Comparison of ENCODE assay signal across 19 cellular contexts in the genomic region with DNA sequence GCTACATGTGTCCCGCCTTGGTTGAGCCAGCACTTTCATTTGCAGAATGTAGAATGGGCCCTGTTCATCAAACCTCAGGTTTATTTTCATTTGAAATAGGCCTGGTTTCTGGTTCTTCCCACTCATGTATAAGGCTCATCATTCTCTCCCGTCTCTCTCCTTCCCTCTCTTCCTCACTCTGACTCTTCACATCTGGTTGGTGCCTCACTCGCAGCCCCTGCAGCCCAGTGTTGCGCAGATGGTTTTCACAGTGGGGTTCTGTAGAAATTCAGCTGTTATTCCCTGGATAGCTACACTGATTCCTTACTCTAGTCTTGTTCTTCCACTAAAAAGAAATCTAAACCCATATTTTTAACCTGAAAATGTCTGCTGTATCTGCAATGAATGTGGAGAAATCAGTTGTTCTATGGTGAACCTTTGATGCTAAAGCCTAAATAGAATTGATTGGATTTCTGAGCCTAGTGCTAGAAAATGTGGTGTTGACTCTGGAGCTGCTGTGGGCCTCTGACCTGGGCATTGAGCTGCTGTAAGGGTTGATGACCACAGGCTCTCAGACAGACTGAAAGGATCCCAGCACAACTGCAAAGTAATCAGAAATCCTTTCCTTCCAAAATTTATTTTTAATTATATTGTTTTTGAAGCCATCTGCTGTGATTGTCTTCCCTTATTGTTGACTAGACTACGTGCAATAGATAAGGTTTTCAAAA.
DNase-seq lines count a peak whose midpoint lies in the region; ATAC-seq and TF ChIP-seq lines count a peak whose summit lies in the region.
"Had no signal": no experiment of that assay in that cellular context is flagged by ENCODE, and none has a peak within 500 bp of the region (broad histone marks: within the 10 kb centered on the region; RNA-seq: fewer than 3 reads in every experiment).

No MANE protein-coding gene starts in this region.

- peak overlapping the region; percentile 0 for H3K27ac Mint-ChIP-seq in activated T-cell treated with anti-CD3 and anti-CD28 coated beads, Interleukin-2, amount 50 U/mL, for 24 hours
- H3K27ac Mint-ChIP-seq in WTC11 (peak overlapping the region; percentile 48; the same call in 1 of the 2 replicates), glutamatergic neuron (ENCODE audit: unreplicated experiment) (peak overlapping the region; percentile 4)
- peak overlapping the region in 2 of 8 donors; percentile 17 to 89 for H3K27ac Mint-ChIP-seq in CD8-positive, alpha-beta memory T cell

- TF ChIP-seq CTCF in WTC11 (IDR thresholded peaks at IDR 0.05), result no peak
- no peak for TF ChIP-seq CTCF in glutamatergic neuron (IDR thresholded peaks at IDR 0.05; ENCODE audit: partially characterized antibody, unreplicated experiment)

- H3K4me3 Mint-ChIP-seq in activated T-cell treated with anti-CD3 and anti-CD28 coated beads, Interleukin-2, amount 50 U/mL, for 24 hours, result no peak overlapping the region
- H3K4me3 Mint-ChIP-seq in WTC11 (no peak overlapping the region), glutamatergic neuron (ENCODE audit: unreplicated experiment) (no peak overlapping the region)
- H3K4me3 Mint-ChIP-seq in CD8-positive, alpha-beta memory T cell, result no peak overlapping the region
- H3K4me3 Mint-ChIP-seq: CD14-positive monocyte had no signal

- no peaks in the 10 kb centered on the region for H3K36me3 ChIP-seq in CD8-positive, alpha-beta memory T cell (ENCODE audit: insufficient read depth, low read length)
- H3K36me3 ChIP-seq: MG63 had no signal

- CTCF ChIA-PET in WTC11 (lab: Charles Lee), result interaction anchor here (0.5 to 2.3 kb wide), 3 partner anchors 11 to 180 kb away, joined by 4 to 15 read pairs (median 9); no protein-coding TSS in a partner anchor
- CTCF ChIA-PET in CD8-positive, alpha-beta memory T cell (lab: Charles Lee), result interaction anchor here (0.6 kb wide), 1 partner anchor 267 kb away, joined by 3 read pairs; no protein-coding TSS in a partner anchor

- ATAC-seq in WTC11 (peak; percentile 61), GM18873 (IDR thresholded peaks at IDR 0.05; ENCODE audit: low FRiP score, unreplicated experiment) (no peak)
- no peak for ATAC-seq in activated CD4-positive, CD25-positive, alpha-beta regulatory T cell treated with anti-CD3 and anti-CD28 coated beads, Interleukin-2, amount 50 U/mL, for 24 hours

- no peaks in the 10 kb centered on the region for H3K4me1 ChIP-seq in CD8-positive, alpha-beta memory T cell (ENCODE audit: insufficient read depth, low read length)

- no peak overlapping the region for H3K4me3 ChIP-seq in CD8-positive, alpha-beta memory T cell (ENCODE audit: low read length)
- H3K4me3 ChIP-seq: MG63 had no signal

- POLR2A ChIA-PET in WTC11 (lab: Charles Lee), result interaction anchor here (0.7 kb wide), 2 partner anchors 154 to 361 kb away, joined by 4 read pairs; no protein-coding TSS in a partner anchor
- POLR2A ChIA-PET in CD8-positive, alpha-beta memory T cell (lab: Charles Lee), result no interaction called here

- H3K27me3 Mint-ChIP-seq in activated T-cell treated with anti-CD3 and anti-CD28 coated beads, Interleukin-2, amount 50 U/mL, for 24 hours, result no peaks in the 10 kb centered on the region
- H3K27me3 Mint-ChIP-seq in WTC11 (ENCODE audit: low read depth), result no peaks in the 10 kb centered on the region
- H3K27me3 Mint-ChIP-seq in glutamatergic neuron (ENCODE audit: unreplicated experiment), result peaks cover 2% of the 10 kb centered on the region
- peaks cover 0 to 4% of the 10 kb centered on the region in 2 donors for H3K27me3 Mint-ChIP-seq in CD8-positive, alpha-beta memory T cell

- no peaks in the 10 kb centered on the region for H3K9me3 ChIP-seq in CD8-positive, alpha-beta memory T cell (ENCODE audit: low read length)
- H3K9me3 ChIP-seq: MG63 had no signal

- no peak for DNase-seq in activated T-cell treated with anti-CD3 and anti-CD28 coated beads, Interleukin-2, amount 50 U/mL, for 24 hours
- DNase-seq in activated T-cell treated with anti-CD3 and anti-CD28 coated beads, Interleukin-2, amount 50 U/mL, for 48 hours, result no peak
- DNase-seq in WTC11 (ENCODE audit: low spot score) (no peak), glutamatergic neuron (no peak), pons (ENCODE audit: low spot score) (peak; percentile 28)
- DNase-seq in CD8-positive, alpha-beta memory T cell, result no peak
- DNase-seq: 8988T, H7, Kasumi-1, MG63, NCI-H1048, NCI-H187 treated with DMSO at 0.1 percent for 48 hours, NCI-H2227 treated with DMSO at 0.1 percent for 48 hours, NCI-H510A treated with DMSO at 0.1 percent for 48 hours, NCI-H774, SHP77 treated with DMSO at 0.1 percent for 48 hours had no signal

- H3K36me3 Mint-ChIP-seq in activated T-cell treated with anti-CD3 and anti-CD28 coated beads, Interleukin-2, amount 50 U/mL, for 24 hours (ENCODE audit: low read depth), result peaks cover 48% of the 10 kb centered on the region
- H3K36me3 Mint-ChIP-seq in WTC11 (no peaks in the 10 kb centered on the region; the same call in none of the 2 replicates), glutamatergic neuron (ENCODE audit: unreplicated experiment) (no peaks in the 10 kb centered on the region)
- H3K36me3 Mint-ChIP-seq in CD8-positive, alpha-beta memory T cell, result peaks cover 0 to 62% (median 14%) of the 10 kb centered on the region in 3 donors

- no peaks in the 10 kb centered on the region for H3K4me1 Mint-ChIP-seq in activated T-cell treated with anti-CD3 and anti-CD28 coated beads, Interleukin-2, amount 50 U/mL, for 24 hours (ENCODE audit: low read depth)
- H3K4me1 Mint-ChIP-seq in WTC11 (peaks cover 21% of the 10 kb centered on the region), glutamatergic neuron (ENCODE audit: low read depth, unreplicated experiment) (peaks cover 44% of the 10 kb centered on the region)
- H3K4me1 Mint-ChIP-seq in CD8-positive, alpha-beta memory T cell, result peaks cover 3 to 7% (median 5%) of the 10 kb centered on the region in 3 donors

- no peak overlapping the region for H3K27ac ChIP-seq in CD8-positive, alpha-beta memory T cell (ENCODE audit: low read depth, low read length)

- H3K9me3 Mint-ChIP-seq in activated T-cell treated with anti-CD3 and anti-CD28 coated beads, Interleukin-2, amount 50 U/mL, for 24 hours, result no peaks in the 10 kb centered on the region
- no peaks in the 10 kb centered on the region for H3K9me3 Mint-ChIP-seq in WTC11
- peaks cover 4% of the 10 kb centered on the region for H3K9me3 Mint-ChIP-seq in glutamatergic neuron (ENCODE audit: unreplicated experiment)
- no peaks in the 10 kb centered on the region for H3K9me3 Mint-ChIP-seq in CD8-positive, alpha-beta memory T cell
- H3K9me3 Mint-ChIP-seq: CD14-positive monocyte had no signal

- H3K27me3 ChIP-seq in CD8-positive, alpha-beta memory T cell (ENCODE audit: insufficient read depth, low read length, poor library complexity, severe bottlenecking), result no peaks in the 10 kb centered on the region
- H3K27me3 ChIP-seq: MG63 had no signal

TF ChIP-seq in WTC11, 78 proteins besides CTCF, POLR2A, EP300 and RAD21:
- TF ChIP-seq, protein P1, sequence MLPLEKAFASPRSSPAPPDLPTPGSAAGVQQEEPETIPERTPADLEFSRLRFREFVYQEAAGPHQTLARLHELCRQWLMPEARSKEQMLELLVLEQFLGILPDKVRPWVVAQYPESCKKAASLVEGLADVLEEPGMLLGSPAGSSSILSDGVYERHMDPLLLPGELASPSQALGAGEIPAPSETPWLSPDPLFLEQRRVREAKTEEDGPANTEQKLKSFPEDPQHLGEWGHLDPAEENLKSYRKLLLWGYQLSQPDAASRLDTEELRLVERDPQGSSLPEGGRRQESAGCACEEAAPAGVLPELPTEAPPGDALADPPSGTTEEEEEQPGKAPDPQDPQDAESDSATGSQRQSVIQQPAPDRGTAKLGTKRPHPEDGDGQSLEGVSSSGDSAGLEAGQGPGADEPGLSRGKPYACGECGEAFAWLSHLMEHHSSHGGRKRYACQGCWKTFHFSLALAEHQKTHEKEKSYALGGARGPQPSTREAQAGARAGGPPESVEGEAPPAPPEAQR (CRISPR knock-in tag; IDR thresholded peaks at IDR 0.05), result no peak
